ENCODE assay signal across 9 cellular contexts in the genomic region with DNA sequence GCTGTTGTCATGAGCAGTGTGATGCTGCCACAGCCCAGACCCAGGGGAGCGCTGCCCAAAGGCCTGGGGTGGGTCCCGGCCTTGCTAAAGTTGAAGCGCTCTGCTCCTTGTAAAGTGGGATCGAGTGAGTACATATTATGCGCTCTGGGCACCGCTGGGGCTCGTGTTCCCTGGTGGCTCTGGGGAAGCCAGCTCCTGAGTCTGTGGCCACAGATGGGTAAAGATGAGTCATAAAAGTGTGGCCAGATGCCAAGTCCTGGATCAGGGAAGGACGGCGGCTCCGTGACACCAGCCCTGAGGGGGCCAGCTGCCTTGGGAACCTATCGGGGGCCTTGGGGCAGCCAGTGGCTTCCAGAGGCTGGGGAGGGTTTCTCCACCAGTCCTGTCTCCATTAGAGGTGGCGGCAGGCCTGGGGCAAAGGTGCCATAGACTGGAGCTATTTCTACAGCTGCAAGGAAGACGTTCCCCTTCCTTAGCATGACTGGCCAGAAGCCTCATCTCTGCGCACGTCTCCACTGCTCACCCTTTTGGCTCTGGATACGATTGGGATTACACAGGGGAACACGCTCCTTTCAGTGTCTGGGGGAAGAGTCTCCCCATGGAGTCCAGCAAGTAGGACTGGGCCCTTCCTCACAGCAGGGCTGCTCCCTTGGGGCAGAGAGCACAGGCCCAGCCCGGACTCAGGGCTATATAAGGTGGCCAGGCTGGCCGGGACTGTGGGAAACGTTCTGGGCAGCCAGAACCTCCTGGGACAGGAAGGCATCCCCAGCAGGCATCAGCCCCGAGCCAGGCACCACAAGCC. TPM values are rescaled to one million over a fixed set of nuclear protein-coding genes. Genes with fewer than 3 reads are reported as not detected.
A peak's percentile ranks its signal among the peaks of the same experiment; 100 is the strongest.
DNase-seq lines count a peak whose midpoint lies in the region; ATAC-seq, FAIRE-seq and TF ChIP-seq lines count a peak whose summit lies in the region.
"Had no signal": no experiment of that assay in that cellular context is flagged by ENCODE, and none has a peak within 500 bp of the region (broad histone marks: within the 10 kb centered on the region; RNA-seq: fewer than 3 reads in every experiment).

No MANE protein-coding gene starts in this region.

- H3K36me3 ChIP-seq in IMR-90 (ENCODE audit: control insufficient read depth, insufficient read depth, low read length): peaks cover 3% of the 10 kb centered on the region; the same call in 1 of the 2 replicates

- H3K27me3 ChIP-seq in IMR-90 (ENCODE audit: control insufficient read depth, insufficient read depth, low read length): no peaks in the 10 kb centered on the region

- H3K56ac ChIP-seq in IMR-90 (ENCODE audit: extremely low read depth, insufficient read depth, low read length): no peak overlapping the region

- in situ Hi-C loops in IMR-90 (cut with MboI; ENCODE audit: low sequenced_read_pairs): no loop called here

- H3K9me1 ChIP-seq in IMR-90 (ENCODE audit: insufficient read depth, low read length): peaks cover 14% of the 10 kb centered on the region; the same call in 1 of the 2 replicates

- BruUV-seq in IMR-90 (replicated peaks; lab: Mats Ljungman, UMichigan): no TSS peak

- 48% methylated on average over 7 of the region's 21 CpGs for WGBS in A549 (ENCODE audit: missing lambda C conversion rate)
- WGBS in IMR-90 (ENCODE audit: extremely low coverage in 2 of 2, insufficient read length in 1 of 2), 2 experiments: 71% methylated on average over 6 of the region's 21 CpGs; no CpG with 5 or more reads in 1 of the 2 experiments

- no peak for FAIRE-seq in A549 (lab: Jason Lieb, UNC)

- intact Hi-C loops in IMR-90 (cut with micrococcal nuclease): no loop called here

- no peak overlapping the region for H3K23ac ChIP-seq in IMR-90 (ENCODE audit: low read depth, low read length)

- no peak overlapping the region for H3K4ac ChIP-seq in IMR-90 (ENCODE audit: low read depth, low read length)

- H3K27ac ChIP-seq in A549 (peak overlapping the region in 1 of 2 experiments; percentile 60; a peak in 3 of 6 replicates), IMR-90 (ENCODE audit: insufficient read depth, low read length) (no peak overlapping the region)

- no peak overlapping the region for H3K14ac ChIP-seq in IMR-90 (replicated peaks; ENCODE audit: low read depth, low read length)

- no peak overlapping the region for H4K5ac ChIP-seq in IMR-90 (ENCODE audit: low read depth, low read length)

- no peaks in the 10 kb centered on the region for H4K20me1 ChIP-seq in IMR-90 (ENCODE audit: insufficient read depth, low read length)

- H3K4me3 ChIP-seq in A549 (no peak overlapping the region), IMR-90 (ENCODE audit: insufficient read depth, low read depth, low read length) (no peak overlapping the region)
- H3K4me3 ChIP-seq: skin epidermis had no signal

- H2BK5ac ChIP-seq in IMR-90 (ENCODE audit: low read depth, low read length, poor library complexity, severe bottlenecking): no peak overlapping the region

- H2BK15ac ChIP-seq in IMR-90 (ENCODE audit: low read depth, low read length): no peak overlapping the region

- DNase-seq in A549 (ENCODE audit: low read depth in 1 of 2, low spot score in 1 of 2) (peak; percentile 43 to 49), IMR-90 (peak; percentile 76), astrocyte of the hippocampus (ENCODE audit: low read depth, low spot score) (peak; percentile 91), kidney glomerular epithelial cell (lab: John Stamatoyannopoulos, UW) (peak; percentile 77), NCI-H2081 treated with DMSO at 0.1 percent for 48 hours (lab: John Stamatoyannopoulos, UW) (no peak)
- no peak for DNase-seq in stimulated activated CD4-positive, alpha-beta T cell treated with anti-CD3 and anti-CD28 coated beads, Interleukin-4, amount 100 ng/mL, for 4 hours

- H2AFZ ChIP-seq in IMR-90 (replicated peaks; ENCODE audit: low read length, poor library complexity): peak overlapping the region; percentile 62

- no peak overlapping the region for H4K8ac ChIP-seq in IMR-90 (ENCODE audit: low read depth in 2 of 2, low read length in 2 of 2)

- no peak overlapping the region for H2BK20ac ChIP-seq in IMR-90 (ENCODE audit: low read depth, low read length)

- POLR2A ChIA-PET in A549 (lab: Yijun Ruan, JAX): interaction anchor here (0.5 kb wide), 1 partner anchor 123 kb away, joined by 3 read pairs; no protein-coding TSS in a partner anchor
- POLR2A ChIA-PET in IMR-90 (lab: Charles Lee; ENCODE audit: unreplicated experiment): no interaction called here

- H3K18ac ChIP-seq in IMR-90 (ENCODE audit: low read depth, low read length): no peak overlapping the region

- H3K4me1 ChIP-seq in A549 (peaks cover 25% of the 10 kb centered on the region), IMR-90 (ENCODE audit: control insufficient read depth, insufficient read depth, low read length) (peaks cover 19% of the 10 kb centered on the region)

- no peak overlapping the region for H2AK5ac ChIP-seq in IMR-90 (ENCODE audit: low read depth, low read length)

- no peak for TF ChIP-seq RAD21 in A549 (conservative IDR thresholded peaks at IDR 0.05 in 1 of 2, IDR thresholded peaks at IDR 0.05 in 1 of 2)
- no peak for TF ChIP-seq RAD21 in IMR-90 (IDR thresholded peaks at IDR 0.05; ENCODE audit: low read length)

- no peak overlapping the region for H2BK120ac ChIP-seq in IMR-90 (ENCODE audit: low read depth, low read length)

- dilution Hi-C loops in IMR-90 (cut with HindIII; ENCODE audit: low sequenced_read_pairs, unreplicated experiment): no loop called here

- ATAC-seq in A549 (peak; percentile 71 to 73), IMR-90 (ENCODE audit: low read depth) (peak; percentile 59), HG03039 (IDR thresholded peaks at IDR 0.05; ENCODE audit: unreplicated experiment) (no peak), HG03432 (IDR thresholded peaks at IDR 0.05; ENCODE audit: unreplicated experiment) (no peak)

- H3K4me2 ChIP-seq in A549: peak overlapping the region; percentile 48
- H3K4me2 ChIP-seq in IMR-90 (ENCODE audit: low read depth, low read length): no peak overlapping the region

- H4K91ac ChIP-seq in IMR-90 (ENCODE audit: insufficient read depth, low read depth, low read length): no peak overlapping the region

- no peak overlapping the region for H3K9ac ChIP-seq in IMR-90 (ENCODE audit: low read depth, low read length)

- no peak for TF ChIP-seq EP300 in A549 (IDR thresholded peaks at IDR 0.05)

- CTCF ChIA-PET in A549 (lab: Yijun Ruan, JAX): no interaction called here
- CTCF ChIA-PET in IMR-90 (lab: Yijun Ruan, JAX): interaction anchor here (0.7 kb wide), 1 partner anchor 32 kb away, joined by 3 read pairs; no protein-coding TSS in a partner anchor

- TF ChIP-seq CTCF in A549 (IDR thresholded peaks at IDR 0.05) (no peak), IMR-90 (conservative IDR thresholded peaks at IDR 0.05; ENCODE audit: low read depth, low read length) (no peak)

- no peaks in the 10 kb centered on the region for H3K79me1 ChIP-seq in IMR-90 (ENCODE audit: low read depth in 1 of 2, low read length in 2 of 2)

- TF ChIP-seq POLR2A in A549 (IDR thresholded peaks at IDR 0.05; ENCODE audit: low read length): no peak
- no peak for TF ChIP-seq POLR2A in IMR-90 (IDR thresholded peaks at IDR 0.05; ENCODE audit: low read depth, low read length)

- H2AK9ac ChIP-seq in IMR-90 (replicated peaks; ENCODE audit: low read depth, low read length, poor library complexity): no peak overlapping the region

- H3K9me3 ChIP-seq in A549 (no peaks in the 10 kb centered on the region), IMR-90 (ENCODE audit: control insufficient read depth, insufficient read depth, low read length) (no peaks in the 10 kb centered on the region)

RNA-seq across cellular contexts. Expression of a gene that starts 1.2 kb away (rescaled TPM):
- polyA plus RNA-seq in A549 (2011; rRNA removed): 0.79 and 0.88 TPM in 2 replicates
- 0.69 and 0.82 TPM in 2 replicates for polyA plus RNA-seq in A549 (2012; cell fraction: cytosol; rRNA removed)
- 9.4 and 13.4 TPM in 2 replicates for polyA plus RNA-seq in A549 (2012; cell fraction: nucleus; rRNA removed)
- polyA plus RNA-seq in A549 (2017; fragmentation: RNase III; extraction: RNeasy Plus Mini Kit Qiagen cat#74134 plus additional on column Dnase treatment): 0.79 to 1.3 TPM (median 0.89 TPM) in 3 replicates
- polyA minus RNA-seq in A549 (2011; rRNA and poly(A)+ RNA removed): 0.68 and 2.2 TPM in 2 replicates
- total RNA-seq in IMR-90 (2012; rRNA removed): 0.28 and 0.36 TPM in 2 replicates
- 0.26 and 0.67 TPM in 2 replicates for polyA plus RNA-seq in IMR-90 (2012; rRNA removed)
- 0.02 and 0.09 TPM in 2 replicates for polyA plus RNA-seq in IMR-90 (2012; cell fraction: cytosol; rRNA removed)
- polyA plus RNA-seq in IMR-90 (2012; cell fraction: nucleus; rRNA removed; ENCODE audit: low replicate concordance): 5.8 and 6.1 TPM in 2 replicates

RNA-seq across cellular contexts. Expression of a gene that starts 3.1 kb away (rescaled TPM):
- polyA plus RNA-seq in A549 (2011; rRNA removed) (not detected in 2 replicates), A549 (2017; fragmentation: RNase III; extraction: RNeasy Plus Mini Kit Qiagen cat#74134 plus additional on column Dnase treatment) (not detected in 3 replicates), IMR-90 (2012; rRNA removed) (not detected in 2 replicates)
- polyA plus RNA-seq in A549 (2012; cell fraction: cytosol; rRNA removed): 0.34 and 0.54 TPM in 2 replicates
- polyA plus RNA-seq in A549 (2012; cell fraction: nucleus; rRNA removed): 6.3 and 6.9 TPM in 2 replicates
- polyA minus RNA-seq in A549 (2011; rRNA and poly(A)+ RNA removed): not detected in 2 replicates
- total RNA-seq in IMR-90 (2012; rRNA removed): not detected in 2 replicates
- 0.25 and 0.32 TPM in 2 replicates for polyA plus RNA-seq in IMR-90 (2012; cell fraction: cytosol; rRNA removed)
- polyA plus RNA-seq in IMR-90 (2012; cell fraction: nucleus; rRNA removed; ENCODE audit: low replicate concordance): 5.7 and 7.9 TPM in 2 replicates

RNA-seq across cellular contexts. Expression of a gene that starts 37.1 kb away (rescaled TPM):
- 0.09 TPM in 1 of 2 replicates, not detected in the other for polyA plus RNA-seq in A549 (2011; rRNA removed)
- polyA plus RNA-seq in A549 (2012; cell fraction: cytosol; rRNA removed): 0.01 TPM in 1 of 2 replicates, not detected in the other
- not detected in 2 replicates for polyA plus RNA-seq in A549 (2012; cell fraction: nucleus; rRNA removed)
- polyA plus RNA-seq in A549 (2017; fragmentation: RNase III; extraction: RNeasy Plus Mini Kit Qiagen cat#74134 plus additional on column Dnase treatment): 0.04 TPM in 1 of 3 replicates, not detected in the others
- polyA minus RNA-seq in A549 (2011; rRNA and poly(A)+ RNA removed): not detected in 2 replicates
- total RNA-seq in IMR-90 (2012; rRNA removed): 0.72 and 1.1 TPM in 2 replicates
- polyA plus RNA-seq in IMR-90 (2012; rRNA removed): 0.94 and 1.3 TPM in 2 replicates
- polyA plus RNA-seq in IMR-90 (2012; cell fraction: cytosol; rRNA removed): 0.22 and 0.54 TPM in 2 replicates
- 3.2 and 4.1 TPM in 2 replicates for polyA plus RNA-seq in IMR-90 (2012; cell fraction: nucleus; rRNA removed; ENCODE audit: low replicate concordance)

RNA-seq across cellular contexts. Expression of a gene that starts 54.3 kb away (rescaled TPM):
- polyA plus RNA-seq in A549 (2011; rRNA removed) (not detected in 2 replicates), A549 (2017; fragmentation: RNase III; extraction: RNeasy Plus Mini Kit Qiagen cat#74134 plus additional on column Dnase treatment) (not detected in 3 replicates), IMR-90 (2012; rRNA removed) (not detected in 2 replicates)
- not detected in 2 replicates for polyA plus RNA-seq in A549 (2012; cell fraction: cytosol; rRNA removed)
- not detected in 2 replicates for polyA plus RNA-seq in A549 (2012; cell fraction: nucleus; rRNA removed)
- not detected in 2 replicates for polyA minus RNA-seq in A549 (2011; rRNA and poly(A)+ RNA removed)
- total RNA-seq in IMR-90 (2012; rRNA removed): not detected in 2 replicates
- not detected in 2 replicates for polyA plus RNA-seq in IMR-90 (2012; cell fraction: cytosol; rRNA removed)
- not detected in 2 replicates for polyA plus RNA-seq in IMR-90 (2012; cell fraction: nucleus; rRNA removed; ENCODE audit: low replicate concordance)

Comparison
In these comparisons a context has a peak if more than half of its experiments do, and no peak if none do; other contexts are left out.
1. ATAC-seq: peak in A549 (2 of 2) and IMR-90 (single experiment); none in HG03039 (single experiment) and HG03432 (single experiment).
2. DNase-seq: peak in A549 (2 of 2), IMR-90 (single experiment), astrocyte of the hippocampus (single experiment) and kidney glomerular epithelial cell (single experiment); none in stimulated activated CD4-positive, alpha-beta T cell treated with anti-CD3 and anti-CD28 coated beads, Interleukin-4, amount 100 ng/mL, for 4 hours (0 of 2) and NCI-H2081 treated with DMSO at 0.1 percent for 48 hours (single experiment).